36 cellular contexts compared by ENCODE assay signal in genomic region chr1:4648657-4649056, GRCh38. TPM values are rescaled to one million over a fixed set of nuclear protein-coding genes. Genes with fewer than 3 reads are reported as not detected.
"Had no signal": no experiment of that assay in that cellular context is flagged by ENCODE, and none has a peak within 500 bp of the region (broad histone marks: within the 10 kb centered on the region; RNA-seq: fewer than 3 reads in every experiment).

No MANE protein-coding gene starts in this region.

- FAIRE-seq: astrocyte had no signal

- H3K4me3 ChIP-seq: adrenal gland, ascending aorta, body of pancreas, breast epithelium, cardiac muscle cell had no signal

- H3K36me3 ChIP-seq: adrenal gland, ascending aorta, brain microvascular endothelial cell, breast epithelium, cardiac muscle cell had no signal

- H3K9me3 ChIP-seq: adrenal gland, ascending aorta, body of pancreas, breast epithelium had no signal

- DNase-seq: activated effector memory CD4-positive, alpha-beta T cell treated with anti-CD3 and anti-CD28 coated beads, Interleukin-2, amount 50 U/mL, for 16 hours; activated effector memory CD4-positive, alpha-beta T cell treated with Interleukin-2 at 50 U/mL for 16 hours; activated gamma-delta T cell; activated gamma-delta T cell treated with Interleukin-2 at 50 U/mL for 16 hours; activated naive CD4-positive, alpha-beta T cell; activated naive CD4-positive, alpha-beta T cell treated with anti-CD3 and anti-CD28 coated beads for 36 hours; activated naive CD4-positive, alpha-beta T cell treated with anti-CD3 and anti-CD28 coated beads, Interleukin-2, amount 10 ng/mL, durations not matched to agents 7 days and 5 days; activated naive CD4-positive, alpha-beta T cell treated with anti-CD3 and anti-CD28 coated beads, Interleukin-2, amount 50 U/mL, for 16 hours; activated naive CD4-positive, alpha-beta T cell treated with Interleukin-2 at 50 U/mL for 16 hours; activated naive CD8-positive, alpha-beta T cell treated with anti-CD3 and anti-CD28 coated beads for 36 hours; activated naive CD8-positive, alpha-beta T cell treated with anti-CD3 and anti-CD28 coated beads, Interleukin-2, amount 10 ng/mL, durations not matched to agents 7 days and 5 days; activated naive CD8-positive, alpha-beta T cell treated with anti-CD3 and anti-CD28 coated beads, Interleukin-2, amount 50 U/mL, for 24 hours; activated T-cell treated with anti-CD3 and anti-CD28 coated beads for 4 hours; activated T-cell treated with anti-CD3 and anti-CD28 coated beads, Interleukin-2, amount 50 U/mL, for 1 hour; activated T-cell treated with anti-CD3 and anti-CD28 coated beads, Interleukin-2, amount 50 U/mL, for 24 hours; activated T-cell treated with anti-CD3 and anti-CD28 coated beads, Interleukin-2, amount 50 U/mL, for 4 hours; activated T-cell treated with anti-CD3 and anti-CD28 coated beads, Interleukin-2, amount 50 U/mL, for 48 hours; activated T-cell treated with anti-CD3 and anti-CD28 coated beads, Interleukin-2, amount 50 U/mL, for 72 hours; adrenal gland; amniotic stem cell; amygdala; anterior cingulate cortex; body of pancreas; brain microvascular endothelial cell; caudate nucleus; central memory CD4-positive, alpha-beta T cell; cerebellar nuclear complex had no signal

- H3K4me1 ChIP-seq: adrenal gland, ascending aorta, breast epithelium had no signal

- H3K27ac ChIP-seq: adrenal gland, ascending aorta, body of pancreas, brain microvascular endothelial cell, breast epithelium, cardiac muscle cell had no signal

RNA-seq across cellular contexts. Expression of gene AJAP1, which starts 5.8 kb away (rescaled TPM):
- total RNA-seq: activated naive CD8-positive, alpha-beta T cell treated with anti-CD3 and anti-CD28 coated beads for 36 hours; activated naive CD8-positive, alpha-beta T cell treated with anti-CD3 and anti-CD28 coated beads, Interleukin-2, amount 10 ng/mL, durations not matched to agents 7 days and 5 days; activated T-helper 1 cell treated with anti-CD3 and anti-CD28 coated beads, Interleukin-12 subunit alpha, Interleukin-12 subunit beta, Interleukin-2, Interleukin-4 antibody, amounts not matched to agents 30 ng/mL and 10 ng/mL and 1 ng/mL, durations not matched to agents 14 hours and 24 hours and 36 hours; activated T-helper 17 cell treated with anti-CD3 and anti-CD28 coated beads, Interleukin-2, amount 50 U/mL, for 72 hours; activated T-helper 2 cell treated with anti-CD3 and anti-CD28 coated beads, Interferon-gamma antibody, Interleukin-2, Interleukin-4, amounts not matched to agents 10 μg/mL and 5 μg/mL and 100 μg/mL, durations not matched to agents 14 hours and 24 hours and 36 hours; cardiac muscle cell; chondrocyte had no signal
- polyA plus RNA-seq: aorta, cardiac muscle cell had no signal
